ENCODE assay signal across 22 cellular contexts in genomic region chr5:56354836-56355235, GRCh38.
DNase-seq lines count a peak whose midpoint lies in the region; ATAC-seq, FAIRE-seq and TF ChIP-seq lines count a peak whose summit lies in the region.
"Had no signal": no experiment of that assay in that cellular context is flagged by ENCODE, and none has a peak within 500 bp of the region (broad histone marks: within the 10 kb centered on the region; RNA-seq: fewer than 3 reads in every experiment).

No MANE protein-coding gene starts in this region.

- CTCF ChIA-PET in HepG2 (lab: Yijun Ruan, JAX; ENCODE audit: low intra/inter-chr PET ratio, low total read pairs): no interaction called here
- CTCF ChIA-PET in K562 (lab: Yijun Ruan, JAX; ENCODE audit: low intra/inter-chr PET ratio): no interaction called here

- H4K20me1 ChIP-seq in HepG2 (ENCODE audit: insufficient read depth, low read length): no peaks in the 10 kb centered on the region
- H4K20me1 ChIP-seq in K562 (replicated peaks; ENCODE audit: control insufficient read depth, insufficient read depth, low read length): no peaks in the 10 kb centered on the region

- no peak overlapping the region for H3K9ac ChIP-seq in HepG2 (ENCODE audit: insufficient read depth, low read depth, low read length)
- H3K9ac ChIP-seq in K562 (ENCODE audit: insufficient read depth in 1 of 2, low read depth in 2 of 2, low read length in 2 of 2): no peak overlapping the region

- TF ChIP-seq EP300 in HepG2 (IDR thresholded peaks at IDR 0.05; ENCODE audit: low read depth in 2 of 2, low read length in 2 of 2) (no peak), HepG2 (CRISPR knock-in tag; IDR thresholded peaks at IDR 0.05; ENCODE audit: borderline replicate concordance) (no peak), K562 (IDR thresholded peaks at IDR 0.05; ENCODE audit: low read length) (no peak)

- POLR2A ChIA-PET in HepG2 (lab: Yijun Ruan, JAX): no interaction called here
- POLR2A ChIA-PET in K562 (lab: Yijun Ruan, JAX): interaction anchor here (0.6 kb wide), 1 partner anchor 167 kb away, joined by 3 read pairs; no protein-coding TSS in a partner anchor

- no peak for FAIRE-seq in HepG2 (lab: Jason Lieb, UNC)
- no peak for FAIRE-seq in K562 (lab: Jason Lieb, UNC)
- FAIRE-seq: D721Med, G401.6, GM12891, GM18507, HTR-8/SVneo had no signal

- peaks cover 78% of the 10 kb centered on the region for H3K4me1 ChIP-seq in HepG2 (ENCODE audit: insufficient read depth, low read length)
- H3K4me1 ChIP-seq in right lobe of liver: peaks cover 0 to 23% (median 5%) of the 10 kb centered on the region in 4 donors
- no peaks in the 10 kb centered on the region for H3K4me1 ChIP-seq in CD4-positive, CD25-positive, alpha-beta regulatory T cell (ENCODE audit: control insufficient read depth, insufficient read depth, low read length, poor library complexity, severe bottlenecking)
- no peaks in the 10 kb centered on the region for H3K4me1 ChIP-seq in K562 (replicated peaks in 1 of 2; ENCODE audit: control insufficient read depth in 2 of 2, insufficient read depth in 2 of 2, low read length in 2 of 2)

- BruUV-seq in HepG2 (replicated peaks; lab: Mats Ljungman, UMichigan) (no TSS peak), K562 (replicated peaks; lab: Mats Ljungman, UMichigan) (no TSS peak)

- H2AFZ ChIP-seq in HepG2 (ENCODE audit: low read length) (no peak overlapping the region), K562 (ENCODE audit: low read depth, low read length) (no peak overlapping the region)

- TF ChIP-seq POLR2A in HepG2 (IDR thresholded peaks at IDR 0.05; ENCODE audit: insufficient read depth in 1 of 2, low read depth in 2 of 2, low read length in 2 of 2) (no peak), right lobe of liver (IDR thresholded peaks at IDR 0.05) (no peak), K562 (conservative IDR thresholded peaks at IDR 0.05) (no peak)

- in situ Hi-C loops in HepG2 (cut with HindIII; ENCODE audit: extremely low pct_ligation_motif_present, low pct_unique_long_range_greater_than_20kb) (loop anchor here (10.0 kb wide), 1 partner anchor 130 kb away; no protein-coding TSS in a partner anchor), K562 (cut with MboI) (no loop called here)

- TF ChIP-seq CTCF in HepG2 (CRISPR knock-in tag; IDR thresholded peaks at IDR 0.05) (no peak), right lobe of liver (IDR thresholded peaks at IDR 0.05) (no peak), K562 (IDR thresholded peaks at IDR 0.05 in 2 of 3, conservative IDR thresholded peaks at IDR 0.05 in 1 of 3; ENCODE audit: insufficient read depth in 2 of 3, low read depth in 1 of 3, low read length in 3 of 3) (no peak), mesothelial cell of epicardium (IDR thresholded peaks at IDR 0.05; ENCODE audit: unreplicated experiment) (no peak)

- H3K79me2 ChIP-seq in HepG2 (ENCODE audit: insufficient read depth, low read length) (no peaks in the 10 kb centered on the region), K562 (ENCODE audit: control insufficient read depth, insufficient read depth, low read length) (no peaks in the 10 kb centered on the region)

- H3K4me1 Mint-ChIP-seq in CD4-positive, CD25-positive, alpha-beta regulatory T cell: peaks cover 5 to 16% (median 10%) of the 10 kb centered on the region in 4 donors
- H3K4me1 Mint-ChIP-seq in mesothelial cell of epicardium: peaks cover 74% of the 10 kb centered on the region
- peaks cover 10% of the 10 kb centered on the region for H3K4me1 Mint-ChIP-seq in activated T-helper 17 cell treated with anti-CD3 and anti-CD28 coated beads, Interleukin-2, amount 50 U/mL, for 72 hours

- ATAC-seq in HepG2 (no peak), right lobe of liver (no peak), K562 (no peak), GM18870 (IDR thresholded peaks at IDR 0.05; ENCODE audit: unreplicated experiment) (no peak), HG03025 (IDR thresholded peaks at IDR 0.05; ENCODE audit: low FRiP score, unreplicated experiment) (no peak)
- no peak for ATAC-seq in CD4-positive, CD25-positive, alpha-beta regulatory T cell (ENCODE audit: low read depth in 2 of 2)
- ATAC-seq in activated T-helper 17 cell treated with anti-CD3 and anti-CD28 coated beads, Interleukin-2, amount 50 U/mL, for 72 hours (replicated peaks): no peak
- ATAC-seq: HCT116 had no signal

- no peak overlapping the region for H3K4me2 ChIP-seq in HepG2 (ENCODE audit: low read depth, low read length)
- no peak overlapping the region for H3K4me2 ChIP-seq in K562 (ENCODE audit: insufficient read depth, low read length)

- DNase-seq in HepG2 (ENCODE audit: low spot score) (no peak), right lobe of liver (no peak), K562 (ENCODE audit: extremely low read depth in 1 of 4, low spot score in 3 of 4) (no peak), mesothelial cell of epicardium (ENCODE audit: low spot score in 2 of 2, unreplicated experiment in 2 of 2) (no peak)
- no peak for DNase-seq in CD4-positive, CD25-positive, alpha-beta regulatory T cell
- DNase-seq: CD4-positive, alpha-beta memory T cell; GOT3; H7; HFFc6; KG1 had no signal

- WGBS in HepG2 (ENCODE audit: low lambda C conversion rate): 96% methylated on average over 4 of the region's 4 CpGs
- 100% methylated on average over 4 of the region's 4 CpGs for WGBS in right lobe of liver (ENCODE audit: insufficient coverage, low coverage, low lambda C conversion rate, missing lambda C conversion rate)
- WGBS in K562 (ENCODE audit: insufficient coverage, low coverage, missing lambda C conversion rate): 7% methylated on average over 4 of the region's 4 CpGs

- intact Hi-C loops in HepG2 (cut with micrococcal nuclease; ENCODE audit: unreplicated experiment) (loop anchor here (5.0 kb wide), 3 partner anchors 282 to 462 kb away; partner anchors contain the start of gene MAP3K1), right lobe of liver (cut with DNase I) (no loop called here), K562 (cut with micrococcal nuclease) (no loop called here)

- H3K4me3 ChIP-seq in HepG2 (replicated peaks in 1 of 3; ENCODE audit: insufficient read depth in 1 of 3, low read depth in 2 of 3, low read length in 3 of 3) (no peak overlapping the region), right lobe of liver (no peak overlapping the region), K562 (no peak overlapping the region)
- no peak overlapping the region for H3K4me3 ChIP-seq in CD4-positive, CD25-positive, alpha-beta regulatory T cell (ENCODE audit: low read depth, low read length)

- H3K9me3 ChIP-seq in HepG2 (ENCODE audit: low read length) (no peaks in the 10 kb centered on the region), right lobe of liver (no peaks in the 10 kb centered on the region), K562 (replicated peaks; ENCODE audit: control insufficient read depth, insufficient read depth, low read depth, low read length) (no peaks in the 10 kb centered on the region)
- H3K9me3 ChIP-seq in CD4-positive, CD25-positive, alpha-beta regulatory T cell (ENCODE audit: control insufficient read depth in 2 of 2, low read length in 2 of 2): no peaks in the 10 kb centered on the region

- H3K9me3 Mint-ChIP-seq in CD4-positive, CD25-positive, alpha-beta regulatory T cell: peaks cover 0 to 4% (median 0%) of the 10 kb centered on the region in 7 donors
- no peaks in the 10 kb centered on the region for H3K9me3 Mint-ChIP-seq in mesothelial cell of epicardium
- H3K9me3 Mint-ChIP-seq in activated T-helper 17 cell treated with anti-CD3 and anti-CD28 coated beads, Interleukin-2, amount 50 U/mL, for 72 hours: no peaks in the 10 kb centered on the region
- H3K9me3 Mint-ChIP-seq: CD4-positive, alpha-beta memory T cell; HFFc6; IgD-negative memory B cell had no signal

- H3K27ac Mint-ChIP-seq in CD4-positive, CD25-positive, alpha-beta regulatory T cell: peak overlapping the region in 2 of 3 donors; percentile 2 to 37
- H3K27ac Mint-ChIP-seq in mesothelial cell of epicardium: peak overlapping the region; percentile 42
- H3K27ac Mint-ChIP-seq in activated T-helper 17 cell treated with anti-CD3 and anti-CD28 coated beads, Interleukin-2, amount 50 U/mL, for 72 hours: no peak overlapping the region
- H3K27ac Mint-ChIP-seq: B cell; CD4-positive, alpha-beta memory T cell; HFFc6; IgD-negative memory B cell had no signal

- H3K27me3 ChIP-seq in HepG2 (ENCODE audit: control insufficient read depth in 1 of 2, insufficient read depth in 2 of 2, low read length in 2 of 2) (no peaks in the 10 kb centered on the region), right lobe of liver (no peaks in the 10 kb centered on the region), K562 (ENCODE audit: control insufficient read depth in 2 of 2, insufficient read depth in 2 of 2, low read length in 2 of 2) (peaks cover 2 to 6% of the 10 kb centered on the region in 2 experiments; a peak in 2 of 5 replicates)
- no peaks in the 10 kb centered on the region for H3K27me3 ChIP-seq in CD4-positive, CD25-positive, alpha-beta regulatory T cell (ENCODE audit: control insufficient read depth, insufficient read depth, low read length)

- no peak overlapping the region for H3K4me3 Mint-ChIP-seq in CD4-positive, CD25-positive, alpha-beta regulatory T cell
- no peak overlapping the region for H3K4me3 Mint-ChIP-seq in mesothelial cell of epicardium
- H3K4me3 Mint-ChIP-seq in activated T-helper 17 cell treated with anti-CD3 and anti-CD28 coated beads, Interleukin-2, amount 50 U/mL, for 72 hours: no peak overlapping the region
- H3K4me3 Mint-ChIP-seq: B cell; CD4-positive, alpha-beta memory T cell; HFFc6; IgD-negative memory B cell had no signal

- TF ChIP-seq RAD21 in HepG2 (CRISPR knock-in tag; IDR thresholded peaks at IDR 0.05): no peak
- no peak for TF ChIP-seq RAD21 in K562 (CRISPR knock-in tag; conservative IDR thresholded peaks at IDR 0.05 in 1 of 2, IDR thresholded peaks at IDR 0.05 in 1 of 2)

- H3K36me3 Mint-ChIP-seq in CD4-positive, CD25-positive, alpha-beta regulatory T cell: no peaks in the 10 kb centered on the region
- H3K36me3 Mint-ChIP-seq in mesothelial cell of epicardium: peaks cover 1% of the 10 kb centered on the region
- no peaks in the 10 kb centered on the region for H3K36me3 Mint-ChIP-seq in activated T-helper 17 cell treated with anti-CD3 and anti-CD28 coated beads, Interleukin-2, amount 50 U/mL, for 72 hours (ENCODE audit: low read depth)
- H3K36me3 Mint-ChIP-seq: CD4-positive, alpha-beta memory T cell had no signal

- no peaks in the 10 kb centered on the region for H3K9me1 ChIP-seq in K562 (ENCODE audit: control insufficient read depth, insufficient read depth, low read length)

- no peak overlapping the region for H3K27ac ChIP-seq in HepG2 (ENCODE audit: extremely low read length, insufficient read depth, low read length)
- H3K27ac ChIP-seq in right lobe of liver: no peak overlapping the region
- no peak overlapping the region for H3K27ac ChIP-seq in CD4-positive, CD25-positive, alpha-beta regulatory T cell (ENCODE audit: insufficient read depth, low read length, poor library complexity, severe bottlenecking)
- no peak overlapping the region for H3K27ac ChIP-seq in K562 (ENCODE audit: extremely low read depth, low read depth, low read length)
- H3K27ac ChIP-seq: C4-2B had no signal

- H3K36me3 ChIP-seq in HepG2 (replicated peaks in 1 of 2; ENCODE audit: control insufficient read depth in 1 of 2, insufficient read depth in 2 of 2, low read length in 2 of 2) (no peaks in the 10 kb centered on the region), right lobe of liver (no peaks in the 10 kb centered on the region), K562 (ENCODE audit: control insufficient read depth, insufficient read depth, low read length) (no peaks in the 10 kb centered on the region)
- no peaks in the 10 kb centered on the region for H3K36me3 ChIP-seq in CD4-positive, CD25-positive, alpha-beta regulatory T cell (ENCODE audit: control insufficient read depth, insufficient read depth, low read length)

- H3K27me3 Mint-ChIP-seq in CD4-positive, CD25-positive, alpha-beta regulatory T cell: peaks cover 4% of the 10 kb centered on the region
- H3K27me3 Mint-ChIP-seq in mesothelial cell of epicardium (ENCODE audit: low read depth): no peaks in the 10 kb centered on the region
- no peaks in the 10 kb centered on the region for H3K27me3 Mint-ChIP-seq in activated T-helper 17 cell treated with anti-CD3 and anti-CD28 coated beads, Interleukin-2, amount 50 U/mL, for 72 hours
- H3K27me3 Mint-ChIP-seq: B cell; CD4-positive, alpha-beta memory T cell had no signal
